Comparison of ENCODE assay signal across 8 cellular contexts in the genomic region with DNA sequence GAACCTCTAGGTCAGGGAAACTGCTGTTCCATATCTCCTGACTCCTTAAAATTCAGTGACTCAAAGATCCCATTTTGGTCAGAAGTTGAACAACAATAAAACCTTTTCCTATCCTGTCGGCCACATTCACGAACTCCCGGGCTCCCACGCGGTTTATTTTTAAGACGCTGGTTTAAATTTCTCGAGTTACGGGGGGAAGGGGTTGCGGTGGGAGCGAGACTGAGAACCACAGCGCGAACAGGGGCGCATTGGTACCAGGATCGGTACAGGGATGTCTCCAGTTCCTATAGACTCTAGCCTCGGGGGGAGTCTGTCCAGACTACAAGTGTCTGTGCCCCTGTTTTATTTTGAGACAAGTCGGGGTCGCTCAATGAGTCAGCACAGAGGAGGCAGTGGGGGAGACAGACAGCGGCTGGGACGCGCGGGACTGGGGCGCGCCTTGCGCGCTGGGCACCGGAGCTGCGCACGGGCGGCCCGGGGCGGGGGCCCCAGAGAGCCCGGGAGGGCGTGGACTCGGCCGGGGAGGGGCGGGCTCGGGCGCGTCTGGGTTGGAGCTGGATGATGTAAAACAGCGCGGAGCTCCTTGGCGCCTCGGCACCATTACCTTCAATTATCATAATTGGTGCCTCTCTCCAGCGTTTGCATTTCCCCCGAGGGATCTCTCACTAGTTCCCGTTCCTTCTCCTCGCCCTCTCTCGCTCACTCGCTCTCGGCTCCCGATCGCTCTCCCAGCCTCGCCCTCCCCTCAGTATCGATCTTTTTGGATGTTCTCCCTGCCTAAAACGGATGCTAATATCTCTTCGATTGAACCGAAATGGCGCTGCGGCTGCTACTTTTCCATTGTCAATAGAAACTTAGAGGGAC. TPM values are rescaled to one million over a fixed set of nuclear protein-coding genes. Genes with fewer than 3 reads are reported as not detected.
DNase-seq lines count a peak whose midpoint lies in the region; ATAC-seq and TF ChIP-seq lines count a peak whose summit lies in the region.

No MANE protein-coding gene starts in this region.

- peak overlapping the region in 3 of 5 experiments; percentile 52 to 78 (median 63) for H3K27ac Mint-ChIP-seq in brain

- peaks cover 97% of the 10 kb centered on the region for H3K27me3 Mint-ChIP-seq in brain

- peak overlapping the region; percentile 88 to 93 (median 91) for H3K4me3 Mint-ChIP-seq in brain

- peak; percentile 81 for ATAC-seq in SK-N-SH treated with all-trans-retinoic acid at 6 μM for 48 hours
- no peak for ATAC-seq in HG03378 (IDR thresholded peaks at IDR 0.05; ENCODE audit: unreplicated experiment)
- no peak for ATAC-seq in HG02852 (IDR thresholded peaks at IDR 0.05; ENCODE audit: unreplicated experiment)

- H3K36me3 Mint-ChIP-seq in brain, result no peaks in the 10 kb centered on the region

- H3K4me1 Mint-ChIP-seq in brain, result peaks cover 21% of the 10 kb centered on the region

- DNase-seq in NCI-H2029 (lab: John Stamatoyannopoulos, UW) (peak; percentile 22), NCI-H2029 treated with DMSO at 0.1 percent for 48 hours (lab: John Stamatoyannopoulos, UW) (no peak), iris pigment epithelial cell (ENCODE audit: low read depth) (peak; percentile 65)
- DNase-seq in stimulated activated CD4-positive, alpha-beta T cell treated with anti-CD3 and anti-CD28 coated beads, Interleukin-1b, Interleukin-23, amount 100 ng/mL, for 48 hours, result peak; percentile 50

- TF ChIP-seq CTCF in brain (conservative IDR thresholded peaks at IDR 0.05), result no peak

- H3K9me3 Mint-ChIP-seq in brain, result peaks cover 0 to 8% (median 0%) of the 10 kb centered on the region in 5 experiments

TF ChIP-seq in SK-N-SH treated with all-trans-retinoic acid at 6 μM for 48 hours, 23 proteins besides CTCF, POLR2A, EP300 and RAD21:
- TF ChIP-seq CREB5 (CRISPR knock-in tag; IDR thresholded peaks at IDR 0.05; ENCODE audit: low read depth) (no peak), ISL1 (CRISPR knock-in tag; IDR thresholded peaks at IDR 0.05) (no peak), BACH2 (CRISPR knock-in tag; IDR thresholded peaks at IDR 0.05; ENCODE audit: borderline replicate concordance) (no peak), RARB (CRISPR knock-in tag; IDR thresholded peaks at IDR 0.05) (no peak)

RNA-seq across cellular contexts. Expression of gene BAMBI, which starts 8.7 kb away (rescaled TPM):
- polyA plus RNA-seq in brain (ENCODE audit: insufficient read depth, low read depth, low replicate concordance), result 71.5 TPM
